14 cellular contexts compared by ENCODE assay signal in genomic region chr10:32982911-32983310, GRCh38. TPM values are rescaled to one million over a fixed set of nuclear protein-coding genes. Genes with fewer than 3 reads are reported as not detected.
DNase-seq lines count a peak whose midpoint lies in the region; ATAC-seq, FAIRE-seq and TF ChIP-seq lines count a peak whose summit lies in the region.
"Had no signal": no experiment of that assay in that cellular context is flagged by ENCODE, and none has a peak within 500 bp of the region (broad histone marks: within the 10 kb centered on the region; RNA-seq: fewer than 3 reads in every experiment).

No MANE protein-coding gene starts in this region.

- no peaks in the 10 kb centered on the region for H3K9me3 ChIP-seq in A549
- H3K9me3 ChIP-seq in HUES6 (ENCODE audit: control insufficient read depth, insufficient read depth, low read depth, low read length): no peaks in the 10 kb centered on the region
- no peaks in the 10 kb centered on the region for H3K9me3 ChIP-seq in testis
- H3K9me3 ChIP-seq: thoracic aorta had no signal

- H3K27me3 ChIP-seq in HUES6 (ENCODE audit: control insufficient read depth, insufficient read depth, low read length): no peaks in the 10 kb centered on the region
- no peaks in the 10 kb centered on the region for H3K27me3 ChIP-seq in testis

- peak overlapping the region; percentile 44 for H3K4me3 ChIP-seq in A549
- no peak overlapping the region for H3K4me3 ChIP-seq in HUES6 (ENCODE audit: low read depth, low read length)
- no peak overlapping the region for H3K4me3 ChIP-seq in testis
- H3K4me3 ChIP-seq: thoracic aorta had no signal

- H3K9ac ChIP-seq in HUES6 (ENCODE audit: low read length): no peak overlapping the region

- no peaks in the 10 kb centered on the region for H3K27me3 Mint-ChIP-seq in central memory CD8-positive, alpha-beta T cell
- no peaks in the 10 kb centered on the region for H3K27me3 Mint-ChIP-seq in mesothelial cell of epicardium (ENCODE audit: low read depth)

- peak overlapping the region; percentile 96 for H3K27ac Mint-ChIP-seq in central memory CD8-positive, alpha-beta T cell (ENCODE audit: low read depth)
- peak overlapping the region; percentile 84 for H3K27ac Mint-ChIP-seq in mesothelial cell of epicardium
- H3K27ac Mint-ChIP-seq: IgD-negative memory B cell had no signal

- 0% methylated on average over 1 of the region's 1 CpG for WGBS in A549 (ENCODE audit: missing lambda C conversion rate)
- 90 to 92% methylated on average over 1 of the region's 1 CpG for WGBS in testis, 2 donors

- POLR2A ChIA-PET in A549 (lab: Yijun Ruan, JAX): interaction anchor here (2.1 to 8.2 kb wide), 5 partner anchors 11 to 27 kb away, joined by 10 to 163 read pairs (median 65); partner anchors contain the start of gene ITGB1

- peak overlapping the region; percentile 92 for H3K4me2 ChIP-seq in A549

- no peak for DNase-seq in A549 (ENCODE audit: low read depth in 1 of 2, low spot score in 1 of 2)
- DNase-seq in central memory CD8-positive, alpha-beta T cell (ENCODE audit: low spot score in 2 of 2): no peak
- DNase-seq in mesothelial cell of epicardium (ENCODE audit: low spot score in 2 of 2, unreplicated experiment in 2 of 2): no peak
- no peak for DNase-seq in frontal cortex (ENCODE audit: low spot score in 2 of 2)
- DNase-seq in NCI-H2227 treated with DMSO at 0.1 percent for 48 hours (lab: John Stamatoyannopoulos, UW): no peak
- DNase-seq in testis: no peak
- DNase-seq: AML-193; central memory CD4-positive, alpha-beta T cell; NCI-H2081 had no signal

- ATAC-seq in A549 (no peak), HG02970 (IDR thresholded peaks at IDR 0.05; ENCODE audit: low FRiP score, unreplicated experiment) (no peak)
- ATAC-seq in central memory CD8-positive, alpha-beta T cell (replicated peaks; ENCODE audit: extremely low read depth, poor library complexity, severe bottlenecking): no peak

- no peaks in the 10 kb centered on the region for H3K36me3 ChIP-seq in HUES6 (ENCODE audit: control insufficient read depth, insufficient read depth, low read length)
- H3K36me3 ChIP-seq in testis (ENCODE audit: low read depth, missing control alignments): no peaks in the 10 kb centered on the region
- H3K36me3 ChIP-seq: thoracic aorta had no signal

- CTCF ChIA-PET in A549 (lab: Yijun Ruan, JAX): interaction anchor here (0.6 to 15.3 kb wide), 5 partner anchors 15 to 172 kb away, joined by 3 to 168 read pairs (median 6); no protein-coding TSS in a partner anchor

- TF ChIP-seq RAD21 in A549 (conservative IDR thresholded peaks at IDR 0.05 in 1 of 2, IDR thresholded peaks at IDR 0.05 in 1 of 2): no peak

- H3K9me3 Mint-ChIP-seq in central memory CD8-positive, alpha-beta T cell: no peaks in the 10 kb centered on the region
- no peaks in the 10 kb centered on the region for H3K9me3 Mint-ChIP-seq in mesothelial cell of epicardium
- H3K9me3 Mint-ChIP-seq: activated T-cell treated with anti-CD3 and anti-CD28 coated beads, Interleukin-2, amount 50 U/mL, for 72 hours had no signal

- intact Hi-C loops in testis (cut with DNase I; ENCODE audit: low total_unique reads): no loop called here

- H3K4me1 ChIP-seq in A549 (peaks cover 77% of the 10 kb centered on the region), HUES6 (ENCODE audit: control insufficient read depth, insufficient read depth, low read length) (peaks cover 47% of the 10 kb centered on the region), testis (peaks cover 4% of the 10 kb centered on the region)

- peaks cover 46% of the 10 kb centered on the region for H3K4me1 Mint-ChIP-seq in central memory CD8-positive, alpha-beta T cell
- H3K4me1 Mint-ChIP-seq in mesothelial cell of epicardium: peaks cover 25% of the 10 kb centered on the region

- TF ChIP-seq POLR2A in A549 (IDR thresholded peaks at IDR 0.05; ENCODE audit: low read length) (no peak), testis (IDR thresholded peaks at IDR 0.05) (no peak)

- H3K4me3 Mint-ChIP-seq in central memory CD8-positive, alpha-beta T cell: peak overlapping the region; percentile 84
- H3K4me3 Mint-ChIP-seq in mesothelial cell of epicardium: no peak overlapping the region

- TF ChIP-seq CTCF in A549 (IDR thresholded peaks at IDR 0.05) (no peak), mesothelial cell of epicardium (IDR thresholded peaks at IDR 0.05; ENCODE audit: unreplicated experiment) (no peak), testis (IDR thresholded peaks at IDR 0.05) (no peak)

- H3K27ac ChIP-seq in A549 (peak overlapping the region; percentile 96 to 99), HUES6 (ENCODE audit: low read depth, low read length) (peak overlapping the region; percentile 61; the same call in 1 of the 2 replicates), testis (no peak overlapping the region)

- H3K36me3 Mint-ChIP-seq in central memory CD8-positive, alpha-beta T cell (ENCODE audit: insufficient read depth): peaks cover 5% of the 10 kb centered on the region
- no peaks in the 10 kb centered on the region for H3K36me3 Mint-ChIP-seq in mesothelial cell of epicardium
- H3K36me3 Mint-ChIP-seq: IgD-negative memory B cell had no signal

- TF ChIP-seq EP300 in A549 (IDR thresholded peaks at IDR 0.05): no peak

- FAIRE-seq in A549 (lab: Jason Lieb, UNC) (no peak), frontal cortex (lab: Jason Lieb, UNC) (no peak)

TF ChIP-seq in A549, 52 proteins besides CTCF, POLR2A, EP300 and RAD21:
- TF ChIP-seq HEYL (CRISPR knock-in tag; IDR thresholded peaks at IDR 0.05): no peak
- TF ChIP-seq FOSB (CRISPR knock-in tag; IDR thresholded peaks at IDR 0.05): peak; percentile 97
- TF ChIP-seq HOXA7 (CRISPR knock-in tag; IDR thresholded peaks at IDR 0.05): peak; percentile 96
- peak; percentile 59 for TF ChIP-seq TFCP2L1 (CRISPR knock-in tag; IDR thresholded peaks at IDR 0.05)
- TF ChIP-seq KDM5A (IDR thresholded peaks at IDR 0.05): no peak
- TF ChIP-seq NPAS2 (CRISPR knock-in tag; IDR thresholded peaks at IDR 0.05; ENCODE audit: borderline replicate concordance): peak; percentile 61; the same call in 1 of the 2 replicates
- no peak for TF ChIP-seq NR3C1 (IDR thresholded peaks at IDR 0.05)
- 0 out of 2 replicates have a peak, but pooled peaks have one; percentile 5 for TF ChIP-seq REST (IDR thresholded peaks at IDR 0.05)
- TF ChIP-seq RARB (CRISPR knock-in tag; IDR thresholded peaks at IDR 0.05): peak; percentile 78

RNA-seq across cellular contexts. Expression of gene ITGB1, which starts 24.9 kb away (rescaled TPM):
- polyA plus RNA-seq in A549 (2011; rRNA removed): 1,667 and 2,408 TPM in 2 replicates
- polyA plus RNA-seq in A549 (2012; cell fraction: cytosol; rRNA removed): 320 and 370 TPM in 2 replicates
- polyA plus RNA-seq in A549 (2012; cell fraction: nucleus; rRNA removed): 214 and 381 TPM in 2 replicates
- polyA plus RNA-seq in A549 (2017; fragmentation: RNase III; extraction: RNeasy Plus Mini Kit Qiagen cat#74134 plus additional on column Dnase treatment): 1,270 to 1,281 TPM (median 1,270 TPM) in 3 replicates
- 799 and 821 TPM in 2 replicates for polyA minus RNA-seq in A549 (2011; rRNA and poly(A)+ RNA removed)
- 294 to 307 TPM (median 307 TPM) in 3 replicates for total RNA-seq in mesothelial cell of epicardium
- total RNA-seq in frontal cortex: 110 TPM
- 100 to 1,000 TPM; 158 to 189 TPM for total RNA-seq in testis
- polyA plus RNA-seq in testis (ENCODE audit: insufficient read depth, low read depth, low replicate concordance): 175 TPM

Comparison
In these comparisons a context has a peak if more than half of its experiments do, and no peak if none do; other contexts are left out.
1. H3K27ac ChIP-seq: peak in A549 (2 of 2) and HUES6 (single experiment); none in testis (0 of 2).